In the genomic region with DNA sequence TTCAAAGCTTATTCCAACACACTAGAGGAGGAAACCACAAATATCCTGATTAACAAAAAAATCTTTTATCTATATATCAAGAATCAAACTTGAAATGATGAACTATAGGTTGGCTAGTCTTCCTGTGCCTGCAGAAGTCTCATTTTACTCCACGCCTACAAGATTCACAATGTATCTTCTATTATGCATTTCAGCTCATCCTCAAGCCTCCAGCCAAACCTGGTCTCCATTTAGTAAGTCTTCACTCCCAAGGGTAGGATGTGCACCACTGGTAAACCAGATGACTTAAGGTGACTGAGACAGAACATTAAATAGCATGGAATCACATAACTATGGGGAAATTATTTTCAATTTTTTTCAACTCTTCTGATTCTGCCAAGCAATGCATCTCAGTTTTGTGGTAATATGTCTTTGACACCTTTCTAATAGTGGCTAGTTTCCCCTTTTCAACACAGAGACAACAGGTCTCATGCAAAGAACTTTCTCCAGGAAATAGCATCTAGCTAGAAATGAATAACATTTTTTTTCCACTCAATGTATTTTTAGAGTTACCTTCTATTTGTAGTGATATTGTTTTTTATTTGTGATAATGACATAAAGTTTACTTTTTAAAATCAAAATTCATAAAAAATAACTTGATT, we compare ENCODE assay signal across 15 cellular contexts.
DNase-seq lines count a peak whose midpoint lies in the region; ATAC-seq and TF ChIP-seq lines count a peak whose summit lies in the region.
"Had no signal": no experiment of that assay in that cellular context is flagged by ENCODE, and none has a peak within 500 bp of the region (broad histone marks: within the 10 kb centered on the region; RNA-seq: fewer than 3 reads in every experiment).

No MANE protein-coding gene starts in this region.

- H3K9me3 Mint-ChIP-seq in activated naive CD4-positive, alpha-beta T cell treated with anti-CD3 and anti-CD28 coated beads, Interleukin-2, amount 50 U/mL, for 24 hours: no peaks in the 10 kb centered on the region
- H3K9me3 Mint-ChIP-seq in naive thymus-derived CD8-positive, alpha-beta T cell: no peaks in the 10 kb centered on the region
- no peaks in the 10 kb centered on the region for H3K9me3 Mint-ChIP-seq in activated CD4-positive, alpha-beta memory T cell treated with anti-CD3 and anti-CD28 coated beads for 36 hours
- H3K9me3 Mint-ChIP-seq: naive B cell had no signal

- TF ChIP-seq POLR2A in adrenal gland (IDR thresholded peaks at IDR 0.05): no peak

- intact Hi-C loops in activated CD4-positive, alpha-beta memory T cell treated with anti-CD3 and anti-CD28 coated beads for 36 hours (cut with micrococcal nuclease): no loop called here
- intact Hi-C loops in adrenal gland (cut with DNase I): no loop called here

- no peaks in the 10 kb centered on the region for H3K27me3 ChIP-seq in adrenal gland
- H3K27me3 ChIP-seq: esophagus muscularis mucosa, upper lobe of right lung had no signal

- POLR2A ChIA-PET in naive thymus-derived CD8-positive, alpha-beta T cell (lab: Charles Lee): interaction anchor here (0.5 to 0.8 kb wide), 2 partner anchors 38 to 1344 kb away, joined by 3 read pairs; no protein-coding TSS in a partner anchor
- POLR2A ChIA-PET in activated CD4-positive, alpha-beta memory T cell treated with anti-CD3 and anti-CD28 coated beads for 36 hours (lab: Charles Lee): no interaction called here

- H3K36me3 Mint-ChIP-seq in activated naive CD4-positive, alpha-beta T cell treated with anti-CD3 and anti-CD28 coated beads, Interleukin-2, amount 50 U/mL, for 24 hours: peaks cover 6% of the 10 kb centered on the region
- peaks cover 0 to 7% (median 3%) of the 10 kb centered on the region in 3 donors for H3K36me3 Mint-ChIP-seq in naive thymus-derived CD8-positive, alpha-beta T cell
- no peaks in the 10 kb centered on the region for H3K36me3 Mint-ChIP-seq in activated CD4-positive, alpha-beta memory T cell treated with anti-CD3 and anti-CD28 coated beads for 36 hours
- H3K36me3 Mint-ChIP-seq: naive B cell had no signal

- whole genome bisulfite sequencing in adrenal gland, 4 donors: 94 to 100% (median 97%) methylated on average over 1 of the region's 1 CpG

- TF ChIP-seq CTCF in adrenal gland (IDR thresholded peaks at IDR 0.05): no peak

- peaks cover 0 to 7% of the 10 kb centered on the region in 2 donors for H3K4me1 ChIP-seq in adrenal gland (replicated peaks in 1 of 2)

- H3K4me3 ChIP-seq in adrenal gland: no peak overlapping the region
- H3K4me3 ChIP-seq: esophagus muscularis mucosa, upper lobe of right lung had no signal

- CTCF ChIA-PET in activated CD4-positive, alpha-beta memory T cell treated with anti-CD3 and anti-CD28 coated beads for 36 hours (lab: Charles Lee): interaction anchor here (0.7 kb wide), 1 partner anchor 105 kb away, joined by 3 read pairs; no protein-coding TSS in a partner anchor

- ATAC-seq in GM21381 (IDR thresholded peaks at IDR 0.05; ENCODE audit: unreplicated experiment) (peak; percentile 69), HG03103 (IDR thresholded peaks at IDR 0.05; ENCODE audit: low read depth, unreplicated experiment) (peak; percentile 53)
- no peak for ATAC-seq in naive thymus-derived CD8-positive, alpha-beta T cell
- ATAC-seq: left colon, upper lobe of right lung had no signal

- no peaks in the 10 kb centered on the region for H3K9me3 ChIP-seq in adrenal gland (replicated peaks in 1 of 3)
- H3K9me3 ChIP-seq: esophagus muscularis mucosa, upper lobe of right lung had no signal

- DNase-seq in activated naive CD4-positive, alpha-beta T cell treated with Interleukin-2 at 50 U/mL for 16 hours: no peak
- no peak for DNase-seq in naive thymus-derived CD8-positive, alpha-beta T cell
- no peak for DNase-seq in activated CD4-positive, alpha-beta memory T cell treated with anti-CD3 and anti-CD28 coated beads for 36 hours
- no peak for DNase-seq in adrenal gland
- no peak for DNase-seq in NK-92 (lab: John Stamatoyannopoulos, UW; ENCODE audit: unreplicated experiment)
- DNase-seq: activated CD8-positive, alpha-beta memory T cell treated with anti-CD3 and anti-CD28 coated beads, Interleukin-2, amount 50 U/mL, for 48 hours; anterior cingulate cortex; left colon; naive B cell; stimulated activated CD4-positive, alpha-beta T cell treated with anti-CD3 and anti-CD28 coated beads, Interleukin-2, amount 100 ng/mL, for 24 hours; upper lobe of right lung had no signal

- no peak overlapping the region for H3K4me3 Mint-ChIP-seq in activated naive CD4-positive, alpha-beta T cell treated with anti-CD3 and anti-CD28 coated beads, Interleukin-2, amount 50 U/mL, for 24 hours
- H3K4me3 Mint-ChIP-seq in naive thymus-derived CD8-positive, alpha-beta T cell: peak overlapping the region in 3 of 10 donors; percentile 3 to 19 (median 13)
- H3K4me3 Mint-ChIP-seq in activated CD4-positive, alpha-beta memory T cell treated with anti-CD3 and anti-CD28 coated beads for 36 hours: no peak overlapping the region
- H3K4me3 Mint-ChIP-seq: naive B cell had no signal

- peak overlapping the region; percentile 60 for H3K27ac Mint-ChIP-seq in activated naive CD4-positive, alpha-beta T cell treated with anti-CD3 and anti-CD28 coated beads, Interleukin-2, amount 50 U/mL, for 24 hours
- H3K27ac Mint-ChIP-seq in naive thymus-derived CD8-positive, alpha-beta T cell: peak overlapping the region in 7 of 10 donors; percentile 12 to 80 (median 54)
- H3K27ac Mint-ChIP-seq in activated CD4-positive, alpha-beta memory T cell treated with anti-CD3 and anti-CD28 coated beads for 36 hours: no peak overlapping the region

- no peaks in the 10 kb centered on the region for H3K36me3 ChIP-seq in adrenal gland (replicated peaks in 1 of 2)
- H3K36me3 ChIP-seq: esophagus muscularis mucosa, upper lobe of right lung had no signal

- peaks cover 62% of the 10 kb centered on the region for H3K4me1 Mint-ChIP-seq in activated naive CD4-positive, alpha-beta T cell treated with anti-CD3 and anti-CD28 coated beads, Interleukin-2, amount 50 U/mL, for 24 hours
- H3K4me1 Mint-ChIP-seq in naive thymus-derived CD8-positive, alpha-beta T cell: peaks cover 21 to 56% (median 50%) of the 10 kb centered on the region in 4 donors
- H3K4me1 Mint-ChIP-seq in activated CD4-positive, alpha-beta memory T cell treated with anti-CD3 and anti-CD28 coated beads for 36 hours (ENCODE audit: low read depth): peaks cover 55% of the 10 kb centered on the region
- H3K4me1 Mint-ChIP-seq: naive B cell had no signal

- no peak overlapping the region for H3K27ac ChIP-seq in adrenal gland
- H3K27ac ChIP-seq: upper lobe of right lung had no signal

- no peaks in the 10 kb centered on the region for H3K27me3 Mint-ChIP-seq in activated naive CD4-positive, alpha-beta T cell treated with anti-CD3 and anti-CD28 coated beads, Interleukin-2, amount 50 U/mL, for 24 hours
- no peaks in the 10 kb centered on the region for H3K27me3 Mint-ChIP-seq in naive thymus-derived CD8-positive, alpha-beta T cell
- no peaks in the 10 kb centered on the region for H3K27me3 Mint-ChIP-seq in activated CD4-positive, alpha-beta memory T cell treated with anti-CD3 and anti-CD28 coated beads for 36 hours
- H3K27me3 Mint-ChIP-seq: naive B cell had no signal

Comparison
In these comparisons a context has a peak if more than half of its experiments do, and no peak if none do; other contexts are left out.
1. ATAC-seq: peak in GM21381 (single experiment) and HG03103 (single experiment); none in naive thymus-derived CD8-positive, alpha-beta T cell (0 of 2).